In genomic region chr1:7489586-7489985, GRCh38 we compare ENCODE assay signal across 24 cellular contexts.
"Had no signal": no experiment of that assay in that cellular context is flagged by ENCODE, and none has a peak within 500 bp of the region (broad histone marks: within the 10 kb centered on the region; RNA-seq: fewer than 3 reads in every experiment).

No MANE protein-coding gene starts in this region.

- H3K27ac ChIP-seq: left lung, pancreas, prostate gland, skin epidermis, stomach, testis, tibial artery, uterus had no signal

- H3K4me3 ChIP-seq: left lung, mucosa of descending colon, pancreas, prostate gland, skin epidermis, stomach, testis, tibial artery, uterus had no signal

- DNase-seq: hippocampal formation; kidney glomerular epithelial cell; left colon; midbrain; mucosa of descending colon; naive thymus-derived CD4-positive, alpha-beta T cell; retina; stimulated activated CD4-positive, alpha-beta T cell treated with anti-CD3 and anti-CD28 coated beads, Interleukin-12 subunit alpha, Interleukin-12 subunit beta, amount 100 ng/mL, for 4 hours; stimulated activated CD4-positive, alpha-beta T cell treated with anti-CD3 and anti-CD28 coated beads, Interleukin-15, amount 100 ng/mL, for 24 hours; stimulated activated CD4-positive, alpha-beta T cell treated with anti-CD3 and anti-CD28 coated beads, Interleukin-2, amount 100 ng/mL, for 24 hours; stimulated activated CD4-positive, alpha-beta T cell treated with anti-CD3 and anti-CD28 coated beads, Interleukin-4, amount 100 ng/mL, for 1 hour; stimulated activated naive B cell treated with anti-CD40 and anti-IgM and Interleukin-4, amounts not matched to agents 10 μg/mL and 1 μg/mL and 100 μg/mL, for 72 hours; stimulated activated naive CD8-positive, alpha-beta T cell treated with anti-CD3 and anti-CD28 coated beads, Interleukin-15, Interleukin-2, amounts not matched to agents 100 U/mL and 50 U/mL, for 24 hours; stomach; testis; tibial artery; trophoblast cell; uterus had no signal

- H3K9me3 ChIP-seq: left lung, mucosa of descending colon, pancreas, prostate gland, stomach, testis, tibial artery, uterus had no signal

- H3K4me1 ChIP-seq: pancreas, prostate gland, uterus had no signal

- H3K27me3 ChIP-seq: left lung, pancreas, testis, uterus had no signal

- H3K36me3 ChIP-seq: left lung, pancreas, prostate gland, stomach, tibial artery, uterus had no signal

- ATAC-seq: left colon; left lung; mucosa of descending colon; naive thymus-derived CD4-positive, alpha-beta T cell; pancreas; right cardiac atrium; sciatic nerve; stimulated activated naive B cell treated with anti-CD40 and anti-IgM and Interleukin-4, amounts not matched to agents 10 μg/mL and 1 μg/mL and 100 μg/mL, for 72 hours; stimulated activated naive CD8-positive, alpha-beta T cell treated with anti-CD3 and anti-CD28 coated beads, Interleukin-15, Interleukin-2, amounts not matched to agents 100 U/mL and 50 U/mL, for 24 hours had no signal
